19 cellular contexts compared by ENCODE assay signal in genomic region chr6:73281684-73282083, GRCh38. TPM values are rescaled to one million over a fixed set of nuclear protein-coding genes. Genes with fewer than 3 reads are reported as not detected.
"Had no signal": no experiment of that assay in that cellular context is flagged by ENCODE, and none has a peak within 500 bp of the region (broad histone marks: within the 10 kb centered on the region; RNA-seq: fewer than 3 reads in every experiment).

No MANE protein-coding gene starts in this region.

RNA-seq across cellular contexts. Expression of gene KHDC1L, which starts 56.4 kb away (rescaled TPM):
- total RNA-seq: omental fat pad, osteocyte, pancreas, posterior vena cava, progenitor cell of endocrine pancreas, psoas muscle, pulmonary artery endothelial cell, renal cortical epithelial cell, right atrium auricular region, right cardiac atrium, right lobe of liver, sciatic nerve, sigmoid colon, skeletal muscle tissue, smooth muscle cell, spleen had no signal
- polyA plus RNA-seq: neural cell, ovary, psoas muscle, right cardiac atrium, sigmoid colon, small intestine, smooth muscle cell, spleen had no signal
